9 cellular contexts compared by ENCODE assay signal in the genomic region with DNA sequence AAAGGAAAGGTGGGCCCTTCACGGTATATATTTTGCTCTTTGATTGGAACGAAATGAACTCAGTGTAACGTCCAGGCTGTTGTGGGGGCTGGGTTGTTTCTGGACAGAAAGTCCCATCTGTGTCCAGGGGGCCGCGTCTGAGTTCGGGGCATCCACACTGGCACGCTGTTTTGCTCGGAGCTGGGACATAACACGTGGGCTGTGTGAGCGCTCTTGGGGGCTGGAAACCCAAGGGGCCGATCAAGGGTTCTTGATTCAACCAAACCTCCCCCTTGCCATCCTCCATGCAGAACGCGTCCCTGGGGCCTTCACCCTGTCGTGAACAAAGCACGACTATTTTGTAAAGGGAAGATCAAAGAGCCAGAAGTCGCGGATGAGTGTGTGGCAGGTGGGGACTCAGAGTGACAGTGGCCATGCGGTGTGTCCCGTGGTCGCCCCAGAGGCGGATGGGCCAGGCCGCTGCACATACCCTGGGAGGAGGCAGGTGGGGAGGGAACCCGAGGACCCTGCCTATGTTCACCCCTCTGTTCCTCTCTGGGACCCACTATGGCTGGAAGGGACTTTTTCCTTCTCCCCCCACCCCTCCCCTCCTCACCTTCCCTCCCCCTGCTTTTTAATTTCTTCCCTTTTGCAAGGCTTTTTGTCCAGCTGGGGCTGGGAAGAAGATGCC.
DNase-seq lines count a peak whose midpoint lies in the region; ATAC-seq lines count a peak whose summit lies in the region.
"Had no signal": no experiment of that assay in that cellular context is flagged by ENCODE, and none has a peak within 500 bp of the region (broad histone marks: within the 10 kb centered on the region; RNA-seq: fewer than 3 reads in every experiment).

No MANE protein-coding gene starts in this region.

- no peaks in the 10 kb centered on the region for H3K36me3 ChIP-seq in esophagus (ENCODE audit: control insufficient read depth in 2 of 2, insufficient read depth in 2 of 2, low read length in 1 of 2)
- H3K36me3 ChIP-seq: thyroid gland had no signal

- H3K27ac ChIP-seq in esophagus (ENCODE audit: low read depth in 2 of 2, low read length in 1 of 2), result no peak overlapping the region
- H3K27ac ChIP-seq: thyroid gland had no signal

- WGBS in esophagus, 2 donors, result 65 to 67% methylated on average over 23 of the region's 23 CpGs

- H3K4me1 ChIP-seq in esophagus (ENCODE audit: control insufficient read depth in 2 of 2, insufficient read depth in 2 of 2, low read length in 1 of 2), result peaks cover 4 to 10% of the 10 kb centered on the region in 2 donors

- intact Hi-C loops in sciatic nerve (cut with DNase I), result no loop called here

- peak overlapping the region; percentile 12 to 30 for H3K4me3 ChIP-seq in esophagus (ENCODE audit: low read depth in 1 of 2, low read length in 2 of 2)

- DNase-seq in NCI-H82 (lab: John Stamatoyannopoulos, UW) (peak; percentile 63), NCI-H82 treated with DMSO at 0.1 percent for 48 hours (lab: John Stamatoyannopoulos, UW; ENCODE audit: unreplicated experiment) (no peak), NCI-H2171 (lab: John Stamatoyannopoulos, UW) (peak; percentile 27), sciatic nerve (ENCODE audit: low spot score) (peak; percentile 40), RKO (ENCODE audit: low spot score) (no peak)
- DNase-seq: thyroid gland had no signal

- peaks cover 0 to 6% of the 10 kb centered on the region in 2 donors for H3K27me3 ChIP-seq in esophagus (ENCODE audit: control insufficient read depth in 1 of 2, insufficient read depth in 2 of 2, low read length in 2 of 2)
- H3K27me3 ChIP-seq: thyroid gland had no signal

- no peaks in the 10 kb centered on the region for H3K9me3 ChIP-seq in esophagus (ENCODE audit: control insufficient read depth in 2 of 2, insufficient read depth in 1 of 2, low read depth in 1 of 2, low read length in 1 of 2)
- H3K9me3 ChIP-seq: thyroid gland had no signal

- ATAC-seq in sciatic nerve, result no peak
- no peak for ATAC-seq in GM19328 (IDR thresholded peaks at IDR 0.05; ENCODE audit: unreplicated experiment)
- no peak for ATAC-seq in HG03342 (IDR thresholded peaks at IDR 0.05; ENCODE audit: unreplicated experiment)

Comparison
In these comparisons a context has a peak if more than half of its experiments do, and no peak if none do; other contexts are left out.
1. DNase-seq: peak in NCI-H82 (single experiment), NCI-H2171 (single experiment) and sciatic nerve (single experiment); none in NCI-H82 treated with DMSO at 0.1 percent for 48 hours (single experiment) and RKO (single experiment).